Comparison of ENCODE assay signal across 1 cellular context in genomic region chr14:34187645-34188044, GRCh38.
TF ChIP-seq lines count a peak whose summit lies in the region.

No MANE protein-coding gene starts in this region.

TF ChIP-seq in HepG2, 621 proteins besides CTCF, POLR2A, EP300 and RAD21 (continued from another document):
- no peak for TF ChIP-seq ZNF800 (CRISPR knock-in tag; IDR thresholded peaks at IDR 0.05)
- TF ChIP-seq ZMYM3 (CRISPR knock-in tag; IDR thresholded peaks at IDR 0.05): peak; percentile 60; the same call in 1 of the 2 replicates
- TF ChIP-seq MATR3 (CRISPR knock-in tag; IDR thresholded peaks at IDR 0.05): no peak
- TF ChIP-seq IRX3 (CRISPR knock-in tag; IDR thresholded peaks at IDR 0.05; ENCODE audit: borderline replicate concordance, low read depth): no peak
- TF ChIP-seq ZHX2 (IDR thresholded peaks at IDR 0.05; ENCODE audit: low read depth): no peak
- no peak for TF ChIP-seq ZHX2 (CRISPR knock-in tag; IDR thresholded peaks at IDR 0.05; ENCODE audit: borderline replicate concordance)
- no peak for TF ChIP-seq SMYD3 (CRISPR knock-in tag; IDR thresholded peaks at IDR 0.05)
- TF ChIP-seq MED8 (CRISPR knock-in tag; IDR thresholded peaks at IDR 0.05; ENCODE audit: insufficient replicate concordance): no peak
- no peak for TF ChIP-seq ZNF720 (CRISPR knock-in tag; IDR thresholded peaks at IDR 0.05)
- TF ChIP-seq WIZ (CRISPR knock-in tag; IDR thresholded peaks at IDR 0.05): no peak
- TF ChIP-seq KIAA2018 (CRISPR knock-in tag; IDR thresholded peaks at IDR 0.05; ENCODE audit: borderline replicate concordance): 0 out of 2 replicates have a peak, but pooled peaks have one; percentile 23
- no peak for TF ChIP-seq ZBTB40 (IDR thresholded peaks at IDR 0.05)
- TF ChIP-seq ZBTB40 (CRISPR knock-in tag; IDR thresholded peaks at IDR 0.05): 0 out of 2 replicates have a peak, but pooled peaks have one; percentile 35
- 0 out of 2 replicates have a peak, but pooled peaks have one; percentile 23 for TF ChIP-seq ZBTB7A (CRISPR knock-in tag; IDR thresholded peaks at IDR 0.05)
- TF ChIP-seq ZNF230 (CRISPR knock-in tag; IDR thresholded peaks at IDR 0.05): no peak
- TF ChIP-seq ELF1 (CRISPR knock-in tag; IDR thresholded peaks at IDR 0.05): no peak
- TF ChIP-seq TRIM24 (CRISPR knock-in tag; IDR thresholded peaks at IDR 0.05): 0 out of 2 replicates have a peak, but pooled peaks have one; percentile 31
- TF ChIP-seq SKI (IDR thresholded peaks at IDR 0.05; ENCODE audit: partially characterized antibody): no peak
- 0 out of 2 replicates have a peak, but pooled peaks have one; percentile 8 for TF ChIP-seq HDAC1 (CRISPR knock-in tag; IDR thresholded peaks at IDR 0.05)
- no peak for TF ChIP-seq NCOA5 (CRISPR knock-in tag; IDR thresholded peaks at IDR 0.05)
- TF ChIP-seq EED (CRISPR knock-in tag; IDR thresholded peaks at IDR 0.05): 0 out of 2 replicates have a peak, but pooled peaks have one; percentile 40
- no peak for TF ChIP-seq E2F5 (CRISPR knock-in tag; conservative IDR thresholded peaks at IDR 0.05)
- no peak for TF ChIP-seq GLMP (CRISPR knock-in tag; IDR thresholded peaks at IDR 0.05; ENCODE audit: borderline replicate concordance)
- no peak for TF ChIP-seq ZNF839 (CRISPR knock-in tag; IDR thresholded peaks at IDR 0.05; ENCODE audit: borderline replicate concordance)
- no peak for TF ChIP-seq ZNF329 (CRISPR knock-in tag; IDR thresholded peaks at IDR 0.05; ENCODE audit: low read depth)
- TF ChIP-seq RAD51 (IDR thresholded peaks at IDR 0.05; ENCODE audit: borderline replicate concordance): no peak
TF ChIP-seq in HepG2: peak in this region for 11.
